10 cellular contexts compared by ENCODE assay signal in the genomic region with DNA sequence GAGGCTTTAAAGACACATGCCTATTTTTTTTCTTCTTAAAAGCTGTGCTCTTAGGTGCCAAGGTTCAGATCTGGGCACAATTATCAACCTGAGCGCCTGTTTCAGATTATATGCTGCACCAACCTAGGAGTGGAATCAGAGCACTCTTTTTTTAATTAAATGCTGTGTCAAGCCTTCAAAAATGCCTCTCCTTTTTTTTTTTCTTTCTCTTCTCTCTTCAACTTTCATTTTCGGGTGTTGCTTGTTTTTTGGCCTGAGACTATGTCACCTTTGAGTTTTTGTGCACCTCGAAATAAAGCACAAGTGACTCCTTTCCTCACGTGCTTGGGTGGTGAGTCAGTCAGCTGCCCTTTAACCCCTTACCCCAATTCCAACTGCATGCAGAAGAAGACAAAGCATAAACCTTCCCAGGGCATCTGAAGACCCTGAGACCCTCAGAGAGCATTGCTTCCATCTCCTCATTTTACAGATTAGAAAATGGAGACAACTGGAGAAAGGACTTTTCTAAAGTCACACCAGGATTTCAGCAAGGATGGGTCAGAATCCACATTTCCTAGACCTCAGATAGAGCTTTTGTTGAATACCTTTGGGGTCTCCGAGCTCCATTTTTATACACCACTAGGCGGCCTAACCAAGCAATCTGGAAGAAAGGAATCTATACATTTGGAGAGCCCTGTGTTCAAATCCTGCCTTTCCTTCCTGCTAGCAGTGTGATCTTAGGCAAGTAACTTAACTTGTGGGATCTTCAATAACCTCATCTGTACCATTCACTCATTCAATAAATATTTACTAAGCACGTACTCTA. TPM values are rescaled to one million over a fixed set of nuclear protein-coding genes. Genes with fewer than 3 reads are reported as not detected.
A peak's percentile ranks its signal among the peaks of the same experiment; 100 is the strongest.
DNase-seq lines count a peak whose midpoint lies in the region; ATAC-seq, FAIRE-seq and TF ChIP-seq lines count a peak whose summit lies in the region.
"Had no signal": no experiment of that assay in that cellular context is flagged by ENCODE, and none has a peak within 500 bp of the region (broad histone marks: within the 10 kb centered on the region; RNA-seq: fewer than 3 reads in every experiment).

No MANE protein-coding gene starts in this region.

- 68 to 70% methylated on average over 7 of the region's 7 CpGs for WGBS in pancreas, 2 donors

- peak overlapping the region in 3 of 11 experiments; percentile 67 to 73 (median 73); a peak in 5 of 22 replicates for H3K27ac ChIP-seq in BLaER1 treated with 17β-estradiol and CSF1 and Interleukin-3, amounts not matched to agents 10 nM and 100 nM
- H3K27ac ChIP-seq in pancreas: peak overlapping the region in 2 of 4 donors; percentile 52 to 73

- ATAC-seq in HG02885 (IDR thresholded peaks at IDR 0.05; ENCODE audit: poor library complexity, unreplicated experiment) (peak; percentile 27), HG02840 (IDR thresholded peaks at IDR 0.05; ENCODE audit: low FRiP score, unreplicated experiment) (no peak), left colon (no peak), pancreas (no peak)

- peaks cover 82% of the 10 kb centered on the region for H3K4me1 Mint-ChIP-seq in chondrocyte (ENCODE audit: low read depth)
- H3K4me1 Mint-ChIP-seq in neural crest cell: peaks cover 80% of the 10 kb centered on the region

- no peaks in the 10 kb centered on the region for H3K36me3 ChIP-seq in BLaER1 treated with 17β-estradiol and CSF1 and Interleukin-3, amounts not matched to agents 10 nM and 100 nM
- no peaks in the 10 kb centered on the region for H3K36me3 ChIP-seq in pancreas

- H3K9me3 Mint-ChIP-seq in chondrocyte (ENCODE audit: low read depth) (no peaks in the 10 kb centered on the region), neural crest cell (no peaks in the 10 kb centered on the region)

- peak overlapping the region; percentile 96 for H3K27ac Mint-ChIP-seq in chondrocyte (ENCODE audit: unreplicated experiment)
- H3K27ac Mint-ChIP-seq in neural crest cell (ENCODE audit: unreplicated experiment): peak overlapping the region; percentile 91
- H3K27ac Mint-ChIP-seq: activated naive CD8-positive, alpha-beta T cell had no signal

- H4K20me1 ChIP-seq in BLaER1 treated with 17β-estradiol and CSF1 and Interleukin-3, amounts not matched to agents 10 nM and 100 nM: no peaks in the 10 kb centered on the region

- H3K9ac ChIP-seq in BLaER1 treated with 17β-estradiol and CSF1 and Interleukin-3, amounts not matched to agents 10 nM and 100 nM: no peak overlapping the region; a peak in 1 of 22 replicates

- no peak for DNase-seq in chondrocyte (ENCODE audit: low spot score)
- DNase-seq in neural crest cell (ENCODE audit: low read depth, low spot score): no peak
- no peak for DNase-seq in T-helper 2 cell
- no peak for DNase-seq in left colon
- no peak for DNase-seq in pancreas
- DNase-seq: DMS79 treated with DMSO at 0.1 percent for 48 hours had no signal

- peak overlapping the region; percentile 48 to 80 (median 66) for H3K4me2 ChIP-seq in BLaER1 treated with 17β-estradiol and CSF1 and Interleukin-3, amounts not matched to agents 10 nM and 100 nM

- H3K9me3 ChIP-seq in BLaER1 treated with 17β-estradiol and CSF1 and Interleukin-3, amounts not matched to agents 10 nM and 100 nM (replicated peaks in 1 of 11): no peaks in the 10 kb centered on the region
- H3K9me3 ChIP-seq in pancreas: no peaks in the 10 kb centered on the region

- no peaks in the 10 kb centered on the region for H3K36me3 Mint-ChIP-seq in chondrocyte (ENCODE audit: low read depth)
- no peaks in the 10 kb centered on the region for H3K36me3 Mint-ChIP-seq in neural crest cell (ENCODE audit: low read depth)
- H3K36me3 Mint-ChIP-seq: activated naive CD8-positive, alpha-beta T cell had no signal

- no peak for FAIRE-seq in pancreas (lab: Jason Lieb, UNC)

- intact Hi-C loops in left colon (cut with DNase I, micrococcal nuclease) (no loop called here), pancreas (cut with DNase I) (no loop called here)

- no peak for TF ChIP-seq CTCF in chondrocyte (IDR thresholded peaks at IDR 0.05)
- TF ChIP-seq CTCF in neural crest cell (conservative IDR thresholded peaks at IDR 0.05): no peak
- TF ChIP-seq CTCF in pancreas (IDR thresholded peaks at IDR 0.05): no peak

- H3K4me1 ChIP-seq in BLaER1 treated with 17β-estradiol and CSF1 and Interleukin-3, amounts not matched to agents 10 nM and 100 nM: peaks cover 14 to 46% (median 26%) of the 10 kb centered on the region in 10 experiments; a peak in 19 of 20 replicates
- H3K4me1 ChIP-seq in pancreas: peaks cover 0 to 3% (median 0%) of the 10 kb centered on the region in 3 donors

- H3K4me3 ChIP-seq in BLaER1 treated with 17β-estradiol and CSF1 and Interleukin-3, amounts not matched to agents 10 nM and 100 nM: peak overlapping the region in 4 of 10 experiments; percentile 21 to 58 (median 50); a peak in 5 of 20 replicates
- H3K4me3 ChIP-seq in pancreas: no peak overlapping the region

- H3K27me3 ChIP-seq in BLaER1 treated with 17β-estradiol and CSF1 and Interleukin-3, amounts not matched to agents 10 nM and 100 nM: no peaks in the 10 kb centered on the region
- no peaks in the 10 kb centered on the region for H3K27me3 ChIP-seq in pancreas

- H3K4me3 Mint-ChIP-seq in chondrocyte (ENCODE audit: unreplicated experiment): peak overlapping the region; percentile 73
- peak overlapping the region; percentile 90 for H3K4me3 Mint-ChIP-seq in neural crest cell
- H3K4me3 Mint-ChIP-seq: activated naive CD8-positive, alpha-beta T cell had no signal

- H3K27me3 Mint-ChIP-seq in chondrocyte (ENCODE audit: low read depth) (no peaks in the 10 kb centered on the region), neural crest cell (ENCODE audit: low read depth) (no peaks in the 10 kb centered on the region)

RNA-seq across cellular contexts. Expression of a gene that starts 0.6 kb away (rescaled TPM):
- total RNA-seq in chondrocyte (48.2 to 103 TPM (median 60.5 TPM) in 3 replicates), neural crest cell (11.8 and 12.9 TPM in 2 replicates), left colon (10 to 100 TPM in 1 of 2 donors, 1 to 10 TPM in 1; 2.6 to 13.2 TPM), pancreas (10 to 100 TPM in 2 of 6 donors, 1 to 10 TPM in 4; 5.0 to 13.9 (median 8.7) TPM)
- 1 to 10 TPM; 1.5 to 4.1 TPM for polyA plus RNA-seq in pancreas
